8 cellular contexts compared by ENCODE assay signal in the genomic region with DNA sequence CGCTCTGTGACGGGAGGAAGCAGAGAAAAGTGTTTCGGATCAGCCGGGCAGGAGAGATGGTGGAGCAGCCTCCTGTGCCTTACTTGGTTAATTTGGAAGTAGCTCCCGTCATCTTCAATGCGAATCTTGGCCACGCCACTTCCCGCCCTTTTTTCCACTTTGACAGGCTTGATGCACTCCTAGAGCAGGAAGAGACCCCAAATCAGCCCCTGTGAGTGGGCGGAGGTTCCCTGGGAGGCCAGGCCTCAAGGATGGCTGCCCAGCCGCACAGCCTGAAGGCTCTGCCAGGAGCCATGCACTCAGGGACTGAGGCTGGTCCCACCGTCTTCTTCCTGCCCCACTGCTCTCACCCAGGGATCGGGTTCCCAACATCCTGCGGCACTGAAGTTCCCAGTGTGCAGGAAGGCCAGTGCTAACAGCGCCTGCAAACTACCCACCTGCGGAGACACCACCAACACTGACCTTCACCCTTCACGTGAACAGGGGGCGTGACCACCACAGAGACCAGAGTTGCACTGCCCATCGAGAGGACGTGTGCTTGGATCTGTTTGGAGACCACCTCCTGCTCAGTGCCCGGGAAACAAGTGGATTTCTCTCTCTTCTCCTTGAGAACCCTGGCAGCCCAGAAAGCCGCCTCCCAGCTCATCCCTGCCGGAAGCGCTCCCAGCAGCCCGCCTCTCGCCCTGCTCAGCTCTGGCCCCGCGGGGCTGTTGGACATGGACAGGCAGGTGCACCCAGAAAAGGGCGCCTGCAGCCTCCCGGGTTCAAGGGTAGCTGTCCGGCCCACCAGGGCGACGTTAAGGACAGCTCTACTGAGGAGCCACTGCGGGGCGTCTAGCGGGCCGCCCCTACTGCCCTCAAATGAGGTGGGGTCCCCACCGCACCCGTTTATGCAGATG. TPM values are rescaled to one million over a fixed set of nuclear protein-coding genes. Genes with fewer than 3 reads are reported as not detected.
A peak's percentile ranks its signal among the peaks of the same experiment; 100 is the strongest.
DNase-seq lines count a peak whose midpoint lies in the region; ATAC-seq, FAIRE-seq and TF ChIP-seq lines count a peak whose summit lies in the region.

No MANE protein-coding gene starts in this region.

- TF ChIP-seq RAD21 in K562 (CRISPR knock-in tag; conservative IDR thresholded peaks at IDR 0.05 in 1 of 2, IDR thresholded peaks at IDR 0.05 in 1 of 2), result no peak

- H3K4me2 ChIP-seq in K562 (ENCODE audit: insufficient read depth, low read length), result peak overlapping the region; percentile 85

- H3K36me3 ChIP-seq in K562 (ENCODE audit: control insufficient read depth, insufficient read depth, low read length), result peaks cover 43% of the 10 kb centered on the region; the same call in 2 of the 3 replicates

- no peaks in the 10 kb centered on the region for H3K27me3 Mint-ChIP-seq in activated T-cell treated with anti-CD3 and anti-CD28 coated beads, Interleukin-2, amount 50 U/mL, for 4 hours (ENCODE audit: low read depth)
- H3K27me3 Mint-ChIP-seq in type B pancreatic cell, result no peaks in the 10 kb centered on the region

- peaks cover 6% of the 10 kb centered on the region for H3K9me1 ChIP-seq in K562 (ENCODE audit: control insufficient read depth, insufficient read depth, low read length)

- H3K4me1 Mint-ChIP-seq in activated T-cell treated with anti-CD3 and anti-CD28 coated beads, Interleukin-2, amount 50 U/mL, for 4 hours (ENCODE audit: low read depth), result peaks cover 18% of the 10 kb centered on the region
- H3K4me1 Mint-ChIP-seq in type B pancreatic cell (ENCODE audit: unreplicated experiment), result peaks cover 7% of the 10 kb centered on the region

- H3K9me3 ChIP-seq in K562 (replicated peaks; ENCODE audit: control insufficient read depth, insufficient read depth, low read depth, low read length), result no peaks in the 10 kb centered on the region

- BruUV-seq in K562 (replicated peaks; lab: Mats Ljungman, UMichigan), result no TSS peak

- 49% methylated on average over 32 of the region's 38 CpGs for WGBS in K562 (ENCODE audit: insufficient coverage, low coverage, missing lambda C conversion rate)
- 44 to 51% methylated on average over 32 to 35 of the region's 38 CpGs for WGBS in lower leg skin, 2 donors

- no peaks in the 10 kb centered on the region; the same call in 1 of the 2 replicates for H4K20me1 ChIP-seq in K562 (replicated peaks; ENCODE audit: control insufficient read depth, insufficient read depth, low read length)

- H3K4me3 ChIP-seq in K562 (peak overlapping the region; percentile 96), lower leg skin (ENCODE audit: low read depth, poor library complexity, severe bottlenecking) (peak overlapping the region; percentile 74)

- TF ChIP-seq CTCF in K562 (IDR thresholded peaks at IDR 0.05 in 2 of 3, conservative IDR thresholded peaks at IDR 0.05 in 1 of 3; ENCODE audit: insufficient read depth in 2 of 3, low read depth in 1 of 3, low read length in 3 of 3), result no peak
- TF ChIP-seq CTCF in lower leg skin (IDR thresholded peaks at IDR 0.05), result no peak
- no peak for TF ChIP-seq CTCF in type B pancreatic cell (conservative IDR thresholded peaks at IDR 0.05)

- TF ChIP-seq EP300 in K562 (IDR thresholded peaks at IDR 0.05; ENCODE audit: low read length), result no peak

- intact Hi-C loops in K562 (cut with micrococcal nuclease), result no loop called here
- intact Hi-C loops in lower leg skin (cut with DNase I; ENCODE audit: low total_unique reads), result no loop called here

- TF ChIP-seq POLR2A in K562 (conservative IDR thresholded peaks at IDR 0.05) (no peak), lower leg skin (IDR thresholded peaks at IDR 0.05) (no peak)

- CTCF ChIA-PET in K562 (lab: Yijun Ruan, JAX; ENCODE audit: low intra/inter-chr PET ratio), result interaction anchor here (0.9 to 1.1 kb wide), 2 partner anchors 25 to 348 kb away, joined by 3 to 4 read pairs; partner anchors contain the start of gene METRN

- no peak for ATAC-seq in activated T-cell treated with anti-CD3 and anti-CD28 coated beads, Interleukin-2, amount 50 U/mL, for 4 hours
- ATAC-seq in K562 (peak; percentile 38), HG03469 (IDR thresholded peaks at IDR 0.05; ENCODE audit: unreplicated experiment) (no peak), GM18519 (IDR thresholded peaks at IDR 0.05; ENCODE audit: low FRiP score, unreplicated experiment) (no peak)

- H3K9ac ChIP-seq in K562 (ENCODE audit: insufficient read depth in 1 of 2, low read depth in 2 of 2, low read length in 2 of 2), result peak overlapping the region; percentile 87 to 95

- peaks cover 15% of the 10 kb centered on the region for H3K79me2 ChIP-seq in K562 (ENCODE audit: control insufficient read depth, insufficient read depth, low read length)

- no peak overlapping the region for H3K27ac Mint-ChIP-seq in type B pancreatic cell

- H3K27ac ChIP-seq in K562 (ENCODE audit: extremely low read depth, low read depth, low read length), result peak overlapping the region; percentile 90

- POLR2A ChIA-PET in K562 (lab: Yijun Ruan, JAX), result interaction anchor here (0.5 to 1.9 kb wide), 11 partner anchors 8 to 67 kb away, joined by 3 to 11 read pairs (median 3); no protein-coding TSS in a partner anchor

- H3K4me3 Mint-ChIP-seq in activated T-cell treated with anti-CD3 and anti-CD28 coated beads, Interleukin-2, amount 50 U/mL, for 4 hours, result peak overlapping the region; percentile 85
- peak overlapping the region; percentile 80 for H3K4me3 Mint-ChIP-seq in type B pancreatic cell

- no peaks in the 10 kb centered on the region for H3K27me3 ChIP-seq in K562 (ENCODE audit: control insufficient read depth in 2 of 2, insufficient read depth in 2 of 2, low read length in 2 of 2)

- FAIRE-seq in K562 (lab: Jason Lieb, UNC), result no peak

- H3K36me3 Mint-ChIP-seq in activated T-cell treated with anti-CD3 and anti-CD28 coated beads, Interleukin-2, amount 50 U/mL, for 4 hours (ENCODE audit: insufficient read depth), result peaks cover 12% of the 10 kb centered on the region
- no peaks in the 10 kb centered on the region for H3K36me3 Mint-ChIP-seq in type B pancreatic cell

- H2AFZ ChIP-seq in K562 (ENCODE audit: low read depth, low read length), result peak overlapping the region; percentile 86

- peaks cover 18 to 85% of the 10 kb centered on the region in 2 experiments for H3K4me1 ChIP-seq in K562 (replicated peaks in 1 of 2; ENCODE audit: control insufficient read depth in 2 of 2, insufficient read depth in 2 of 2, low read length in 2 of 2)

- in situ Hi-C loops in K562 (cut with MboI), result loop anchor here (5.0 kb wide), 1 partner anchor 47 kb away; the partner anchor contains the start of genes CHTF18 and RPUSD1

- H3K9me3 Mint-ChIP-seq in activated T-cell treated with anti-CD3 and anti-CD28 coated beads, Interleukin-2, amount 50 U/mL, for 4 hours, result no peaks in the 10 kb centered on the region
- no peaks in the 10 kb centered on the region for H3K9me3 Mint-ChIP-seq in type B pancreatic cell

- DNase-seq in activated T-cell treated with anti-CD3 and anti-CD28 coated beads, Interleukin-2, amount 50 U/mL, for 4 hours, result no peak
- no peak for DNase-seq in activated T-cell treated with anti-CD3 and anti-CD28 coated beads, Interleukin-2, amount 50 U/mL, for 1 hour
- DNase-seq in K562 (ENCODE audit: extremely low read depth in 1 of 4, low spot score in 3 of 4) (no peak), lower leg skin (ENCODE audit: low spot score in 2 of 2) (no peak), type B pancreatic cell (ENCODE audit: extremely low spot score, unreplicated experiment) (no peak), DMS114 treated with DMSO at 0.1 percent for 48 hours (lab: John Stamatoyannopoulos, UW; ENCODE audit: unreplicated experiment) (no peak)

RNA-seq across cellular contexts. Expression of gene CIAO3, which starts 1.0 kb away (rescaled TPM):
- total RNA-seq in activated T-cell treated with anti-CD3 and anti-CD28 coated beads, Interleukin-2, amount 50 U/mL, for 4 hours, result 10 to 100 TPM; 30.1 to 39.5 (median 34.8) TPM
- 110 and 324 TPM in 2 replicates for total RNA-seq in K562 (2011; cell fraction: chromatin; rRNA removed; ENCODE audit: low replicate concordance)
- 238 and 279 TPM in 2 replicates for total RNA-seq in K562 (2011; cell fraction: nucleolus; rRNA removed)
- 145 and 170 TPM in 2 replicates for total RNA-seq in K562 (2011; cell fraction: nucleoplasm; rRNA removed)
- total RNA-seq in K562 (2014; rRNA removed) (35.6 and 48.2 TPM in 2 replicates), K562 (2014; rRNA removed; fragmentation: Illumina TruSeq; extraction: Trizol) (7.3 and 7.9 TPM in 2 replicates), K562 (2015; rRNA removed; fragmentation: Illumina TruSeq; extraction: Trizol) (18.6 and 20.5 TPM in 2 replicates), K562 (2021) (30.7 and 30.9 TPM in 2 replicates), lower leg skin (10 to 100 TPM; 34.7 to 75.8 (median 42.2) TPM), type B pancreatic cell (ENCODE audit: low replicate concordance) (41.4 and 44.5 TPM in 2 replicates)
- polyA plus RNA-seq in K562 (2011; rRNA removed) (18.5 and 30.5 TPM in 2 replicates), K562 (2014; fragmentation: Illumina TruSeq; extraction: Trizol) (17.1 and 18.7 TPM in 2 replicates), K562 (2014; fragmentation: Nextera tagmentation; extraction: Ambion mirVana) (1 to 10 TPM; 2.2 to 2.4 TPM), K562 (2014; rRNA removed) (31.0 and 38.2 TPM in 2 replicates)
- 24.1 and 25.8 TPM in 2 replicates for polyA plus RNA-seq in K562 (2011; cell fraction: cytosol; rRNA removed)
- polyA plus RNA-seq in K562 (2011; cell fraction: nucleus; rRNA removed), result 101 and 104 TPM in 2 replicates
- 22.4 and 34.2 TPM in 2 replicates for polyA plus RNA-seq in K562 (2012)
- polyA minus RNA-seq in K562 (2011; rRNA and poly(A)+ RNA removed), result 13.5 and 15.4 TPM in 2 replicates
- polyA minus RNA-seq in K562 (2011; cell fraction: cytosol; rRNA and poly(A)+ RNA removed), result 9.9 and 14.8 TPM in 2 replicates
- 52.0 and 78.0 TPM in 2 replicates for polyA minus RNA-seq in K562 (2011; cell fraction: nucleus; rRNA and poly(A)+ RNA removed)

RNA-seq across cellular contexts. Expression of gene HAGHL, which starts 12.9 kb away (rescaled TPM):
- total RNA-seq in activated T-cell treated with anti-CD3 and anti-CD28 coated beads, Interleukin-2, amount 50 U/mL, for 4 hours, result 10 to 100 TPM in 2 of 3 donors, 1 to 10 TPM in 1; 8.8 to 13.0 (median 12.4) TPM
- 38.5 and 167 TPM in 2 replicates for total RNA-seq in K562 (2011; cell fraction: chromatin; rRNA removed; ENCODE audit: low replicate concordance)
- 219 TPM in 2 replicates for total RNA-seq in K562 (2011; cell fraction: nucleolus; rRNA removed)
- total RNA-seq in K562 (2011; cell fraction: nucleoplasm; rRNA removed), result 62.9 and 89.5 TPM in 2 replicates
- total RNA-seq in K562 (2014; rRNA removed) (58.2 and 59.0 TPM in 2 replicates), K562 (2014; rRNA removed; fragmentation: Illumina TruSeq; extraction: Trizol) (3.2 and 8.2 TPM in 2 replicates), K562 (2015; rRNA removed; fragmentation: Illumina TruSeq; extraction: Trizol) (20.7 and 22.1 TPM in 2 replicates), K562 (2021) (71.7 and 83.2 TPM in 2 replicates), lower leg skin (1 to 10 TPM; 4.5 to 6.3 (median 6.0) TPM), type B pancreatic cell (ENCODE audit: low replicate concordance) (5.6 and 8.5 TPM in 2 replicates)
- polyA plus RNA-seq in K562 (2011; rRNA removed) (27.0 and 41.6 TPM in 2 replicates), K562 (2014; fragmentation: Illumina TruSeq; extraction: Trizol) (7.2 and 13.6 TPM in 2 replicates), K562 (2014; fragmentation: Nextera tagmentation; extraction: Ambion mirVana) (under 1 TPM; 0.31 to 0.48 TPM), K562 (2014; rRNA removed) (69.8 and 83.4 TPM in 2 replicates)
- 47.2 and 104 TPM in 2 replicates for polyA plus RNA-seq in K562 (2011; cell fraction: cytosol; rRNA removed)
- polyA plus RNA-seq in K562 (2011; cell fraction: nucleus; rRNA removed), result 438 and 737 TPM in 2 replicates
- polyA plus RNA-seq in K562 (2012), result 30.6 and 41.2 TPM in 2 replicates
- 1.2 and 3.7 TPM in 2 replicates for polyA minus RNA-seq in K562 (2011; rRNA and poly(A)+ RNA removed)
- polyA minus RNA-seq in K562 (2011; cell fraction: cytosol; rRNA and poly(A)+ RNA removed), result 12.6 and 13.3 TPM in 2 replicates
- polyA minus RNA-seq in K562 (2011; cell fraction: nucleus; rRNA and poly(A)+ RNA removed), result 37.4 and 41.3 TPM in 2 replicates

RNA-seq across cellular contexts. Expression of gene CCDC78, which starts 13.6 kb away (rescaled TPM):
- total RNA-seq in activated T-cell treated with anti-CD3 and anti-CD28 coated beads, Interleukin-2, amount 50 U/mL, for 4 hours, result 1 to 10 TPM; 5.4 to 9.1 (median 7.0) TPM
- 12.8 and 51.1 TPM in 2 replicates for total RNA-seq in K562 (2011; cell fraction: chromatin; rRNA removed; ENCODE audit: low replicate concordance)
- total RNA-seq in K562 (2011; cell fraction: nucleolus; rRNA removed), result 36.0 and 37.1 TPM in 2 replicates
- 14.0 and 15.0 TPM in 2 replicates for total RNA-seq in K562 (2011; cell fraction: nucleoplasm; rRNA removed)
- total RNA-seq in K562 (2014; rRNA removed), result 5.7 and 10.6 TPM in 2 replicates
- 0.57 and 0.76 TPM in 2 replicates for total RNA-seq in K562 (2014; rRNA removed; fragmentation: Illumina TruSeq; extraction: Trizol)
- total RNA-seq in K562 (2015; rRNA removed; fragmentation: Illumina TruSeq; extraction: Trizol), result 2.9 and 3.1 TPM in 2 replicates
- 13.4 and 14.4 TPM in 2 replicates for total RNA-seq in K562 (2021)
- 3.0 and 5.9 TPM in 2 replicates for polyA plus RNA-seq in K562 (2011; rRNA removed)
- 2.5 and 5.1 TPM in 2 replicates for polyA plus RNA-seq in K562 (2011; cell fraction: cytosol; rRNA removed)
- polyA plus RNA-seq in K562 (2011; cell fraction: nucleus; rRNA removed), result 66.9 and 107 TPM in 2 replicates
- polyA plus RNA-seq in K562 (2012), result 6.2 and 9.5 TPM in 2 replicates
- polyA plus RNA-seq in K562 (2014; fragmentation: Illumina TruSeq; extraction: Trizol), result 2.6 and 2.8 TPM in 2 replicates
- under 1 TPM; 0.24 to 0.29 TPM for polyA plus RNA-seq in K562 (2014; fragmentation: Nextera tagmentation; extraction: Ambion mirVana)
- polyA plus RNA-seq in K562 (2014; rRNA removed), result 17.7 and 20.6 TPM in 2 replicates
- polyA minus RNA-seq in K562 (2011; rRNA and poly(A)+ RNA removed), result 0.39 TPM in 2 replicates
- polyA minus RNA-seq in K562 (2011; cell fraction: cytosol; rRNA and poly(A)+ RNA removed), result not detected in 2 replicates
- 8.8 and 8.9 TPM in 2 replicates for polyA minus RNA-seq in K562 (2011; cell fraction: nucleus; rRNA and poly(A)+ RNA removed)
- under 1 TPM in 2 of 4 donors, not detected in 2; 0.52 to 0.55 TPM for total RNA-seq in lower leg skin
- total RNA-seq in type B pancreatic cell (ENCODE audit: low replicate concordance), result 1.2 and 3.9 TPM in 2 replicates

RNA-seq across cellular contexts. Expression of gene ANTKMT, which starts 18.9 kb away (rescaled TPM):
- 10 to 100 TPM; 66.0 to 75.0 (median 67.8) TPM for total RNA-seq in activated T-cell treated with anti-CD3 and anti-CD28 coated beads, Interleukin-2, amount 50 U/mL, for 4 hours
- 7.6 and 54.6 TPM in 2 replicates for total RNA-seq in K562 (2011; cell fraction: chromatin; rRNA removed; ENCODE audit: low replicate concordance)
- 105 and 120 TPM in 2 replicates for total RNA-seq in K562 (2011; cell fraction: nucleolus; rRNA removed)
- total RNA-seq in K562 (2011; cell fraction: nucleoplasm; rRNA removed), result 30.9 and 33.4 TPM in 2 replicates
- total RNA-seq in K562 (2014; rRNA removed) (170 and 221 TPM in 2 replicates), K562 (2014; rRNA removed; fragmentation: Illumina TruSeq; extraction: Trizol) (2.3 and 4.3 TPM in 2 replicates), K562 (2015; rRNA removed; fragmentation: Illumina TruSeq; extraction: Trizol) (39.9 and 47.1 TPM in 2 replicates), K562 (2021) (217 and 240 TPM in 2 replicates), lower leg skin (10 to 100 TPM; 24.9 to 42.4 (median 32.1) TPM), type B pancreatic cell (ENCODE audit: low replicate concordance) (33.5 and 34.8 TPM in 2 replicates)
- polyA plus RNA-seq in K562 (2011; rRNA removed) (19.1 and 26.3 TPM in 2 replicates), K562 (2014; fragmentation: Illumina TruSeq; extraction: Trizol) (2.8 and 9.0 TPM in 2 replicates), K562 (2014; fragmentation: Nextera tagmentation; extraction: Ambion mirVana) (1 to 10 TPM in 1 of 2 experiments, under 1 TPM in 1; 0.58 to 2.1 TPM), K562 (2014; rRNA removed) (158 and 161 TPM in 2 replicates)
- polyA plus RNA-seq in K562 (2011; cell fraction: cytosol; rRNA removed), result 53.5 and 239 TPM in 2 replicates
- 99.3 and 186 TPM in 2 replicates for polyA plus RNA-seq in K562 (2011; cell fraction: nucleus; rRNA removed)
- polyA plus RNA-seq in K562 (2012), result 31.0 and 45.4 TPM in 2 replicates
- polyA minus RNA-seq in K562 (2011; rRNA and poly(A)+ RNA removed), result 0.42 and 0.48 TPM in 2 replicates
- 17.5 and 22.8 TPM in 2 replicates for polyA minus RNA-seq in K562 (2011; cell fraction: cytosol; rRNA and poly(A)+ RNA removed)
- 37.1 and 45.1 TPM in 2 replicates for polyA minus RNA-seq in K562 (2011; cell fraction: nucleus; rRNA and poly(A)+ RNA removed)

RNA-seq across cellular contexts. Expression of gene MSLN, which starts 20.7 kb away (rescaled TPM):
- total RNA-seq in activated T-cell treated with anti-CD3 and anti-CD28 coated beads, Interleukin-2, amount 50 U/mL, for 4 hours, result under 1 TPM in 1 of 3 donors, not detected in 2; 0.08 TPM
- total RNA-seq in K562 (2011; cell fraction: chromatin; rRNA removed; ENCODE audit: low replicate concordance), result not detected in 2 replicates
- total RNA-seq in K562 (2011; cell fraction: nucleolus; rRNA removed), result not detected in 2 replicates
- not detected in 2 replicates for total RNA-seq in K562 (2011; cell fraction: nucleoplasm; rRNA removed)
- total RNA-seq in K562 (2014; rRNA removed), result not detected in 2 replicates
- not detected in 2 replicates for total RNA-seq in K562 (2014; rRNA removed; fragmentation: Illumina TruSeq; extraction: Trizol)
- total RNA-seq in K562 (2015; rRNA removed; fragmentation: Illumina TruSeq; extraction: Trizol), result not detected in 2 replicates
- total RNA-seq in K562 (2021), result 0.22 TPM in 1 of 2 replicates, not detected in the other
- not detected in 2 replicates for polyA plus RNA-seq in K562 (2011; rRNA removed)
- not detected in 2 replicates for polyA plus RNA-seq in K562 (2011; cell fraction: cytosol; rRNA removed)
- polyA plus RNA-seq in K562 (2011; cell fraction: nucleus; rRNA removed), result not detected in 2 replicates
- not detected in 2 replicates for polyA plus RNA-seq in K562 (2012)
- polyA plus RNA-seq in K562 (2014; fragmentation: Illumina TruSeq; extraction: Trizol), result not detected in 2 replicates
- not detected for polyA plus RNA-seq in K562 (2014; fragmentation: Nextera tagmentation; extraction: Ambion mirVana)
- not detected in 2 replicates for polyA plus RNA-seq in K562 (2014; rRNA removed)
- polyA minus RNA-seq in K562 (2011; rRNA and poly(A)+ RNA removed), result not detected in 2 replicates
- polyA minus RNA-seq in K562 (2011; cell fraction: cytosol; rRNA and poly(A)+ RNA removed), result 0.86 and 3.8 TPM in 2 replicates
- polyA minus RNA-seq in K562 (2011; cell fraction: nucleus; rRNA and poly(A)+ RNA removed), result 0.22 and 0.40 TPM in 2 replicates
- 1 to 10 TPM in 3 of 4 donors, not detected in 1; 1.1 to 4.3 (median 4.0) TPM for total RNA-seq in lower leg skin
- total RNA-seq in type B pancreatic cell (ENCODE audit: low replicate concordance), result 0.77 and 0.81 TPM in 2 replicates
